ENCODE assay signal across 21 cellular contexts in the genomic region with DNA sequence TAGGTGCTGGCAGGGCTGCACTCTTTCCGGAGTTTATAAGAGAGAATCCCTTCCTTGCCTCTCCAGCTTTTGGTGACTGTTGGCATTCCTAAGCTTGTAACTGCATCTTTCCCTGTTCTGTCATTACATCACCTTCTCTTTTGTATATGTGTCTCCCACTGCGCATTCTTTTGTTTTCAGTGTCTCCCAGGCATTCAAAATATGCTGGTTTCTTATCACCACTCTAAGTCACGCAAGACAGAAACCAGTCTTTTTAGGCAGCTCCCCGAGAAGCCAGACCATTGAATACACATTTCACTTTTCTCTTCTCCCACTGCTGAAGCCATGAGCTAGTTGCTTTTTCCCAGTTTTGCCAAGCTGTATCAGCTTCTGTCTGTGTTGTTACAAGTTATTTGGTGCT.
A peak's percentile ranks its signal among the peaks of the same experiment; 100 is the strongest.
DNase-seq lines count a peak whose midpoint lies in the region; ATAC-seq and TF ChIP-seq lines count a peak whose summit lies in the region.
"Had no signal": no experiment of that assay in that cellular context is flagged by ENCODE, and none has a peak within 500 bp of the region (broad histone marks: within the 10 kb centered on the region; RNA-seq: fewer than 3 reads in every experiment).

No MANE protein-coding gene starts in this region.

- H3K4me3 ChIP-seq in mesendoderm (ENCODE audit: low read length): no peak overlapping the region
- no peak overlapping the region for H3K4me3 ChIP-seq in spleen
- no peak overlapping the region for H3K4me3 ChIP-seq in sigmoid colon
- H3K4me3 ChIP-seq: esophagus squamous epithelium, lung, right lobe of liver, upper lobe of left lung had no signal

- no peaks in the 10 kb centered on the region for H3K79me2 ChIP-seq in mesendoderm (ENCODE audit: control insufficient read depth, insufficient read depth, low read length)

- intact Hi-C loops in spleen (cut with DNase I; ENCODE audit: low total_unique reads) (no loop called here), sigmoid colon (cut with DNase I) (no loop called here)
- intact Hi-C loops in activated CD4-positive, alpha-beta T cell treated with anti-CD3 and anti-CD28 coated beads, Interleukin-2, amount 10 ng/mL, durations not matched to agents 24 days and 14 days (cut with micrococcal nuclease): no loop called here

- no peaks in the 10 kb centered on the region for H3K36me3 Mint-ChIP-seq in endothelial cell (ENCODE audit: low read depth, unreplicated experiment)
- H3K36me3 Mint-ChIP-seq in activated CD4-positive, alpha-beta T cell treated with anti-CD3 and anti-CD28 coated beads, Interleukin-2, amount 10 ng/mL, durations not matched to agents 24 days and 14 days (ENCODE audit: low read depth): no peaks in the 10 kb centered on the region

- H2BK5ac ChIP-seq in mesendoderm (ENCODE audit: low read length): peak overlapping the region; percentile 35

- no peak for TF ChIP-seq CTCF in endothelial cell (IDR thresholded peaks at IDR 0.05; ENCODE audit: unreplicated experiment)
- TF ChIP-seq CTCF in spleen (IDR thresholded peaks at IDR 0.05 in 8 of 11, conservative IDR thresholded peaks at IDR 0.05 in 3 of 11): no peak
- no peak for TF ChIP-seq CTCF in sigmoid colon (IDR thresholded peaks at IDR 0.05)

- H3K4ac ChIP-seq in mesendoderm (ENCODE audit: low read depth, low read length): no peak overlapping the region

- no peaks in the 10 kb centered on the region for H3K9me3 Mint-ChIP-seq in endothelial cell (ENCODE audit: unreplicated experiment)
- peaks cover 1% of the 10 kb centered on the region for H3K9me3 Mint-ChIP-seq in activated CD4-positive, alpha-beta T cell treated with anti-CD3 and anti-CD28 coated beads, Interleukin-2, amount 10 ng/mL, durations not matched to agents 24 days and 14 days

- whole genome bisulfite sequencing in mesendoderm (ENCODE audit: extremely low coverage, insufficient coverage, low lambda C conversion rate): no CpG with 5 or more reads among the region's 4 CpGs
- WGBS in spleen, 5 donors: 38 to 69% (median 48%) methylated on average over 4 of the region's 4 CpGs
- WGBS in sigmoid colon, 2 donors: 34 to 50% methylated on average over 4 of the region's 4 CpGs

- H3K4me1 ChIP-seq in mesendoderm (ENCODE audit: control insufficient read depth, low read depth, low read length) (no peaks in the 10 kb centered on the region), spleen (no peaks in the 10 kb centered on the region), sigmoid colon (no peaks in the 10 kb centered on the region)
- H3K4me1 ChIP-seq: esophagus squamous epithelium, right lobe of liver, upper lobe of left lung had no signal

- H3K4me3 Mint-ChIP-seq in endothelial cell (ENCODE audit: unreplicated experiment): no peak overlapping the region
- H3K4me3 Mint-ChIP-seq in activated CD4-positive, alpha-beta T cell treated with anti-CD3 and anti-CD28 coated beads, Interleukin-2, amount 10 ng/mL, durations not matched to agents 24 days and 14 days: no peak overlapping the region
- H3K4me3 Mint-ChIP-seq: activated CD8-positive, alpha-beta T cell treated with anti-CD3 and anti-CD28 coated beads, Interleukin-2, amount 10 ng/mL, durations not matched to agents 7 days and 5 days; dendritic cell treated with granulocyte-macrophage colony-stimulating factor and Interleukin-4, amounts not matched to agents 40 ng/mL and 50 ng/mL, for 4 days; nephron had no signal

- H3K27ac ChIP-seq in mesendoderm (ENCODE audit: low read depth, low read length) (peak overlapping the region; percentile 31), spleen (no peak overlapping the region), sigmoid colon (no peak overlapping the region)
- H3K27ac ChIP-seq: esophagus squamous epithelium, right lobe of liver, upper lobe of left lung had no signal

- H3K56ac ChIP-seq in mesendoderm (ENCODE audit: low read length): no peak overlapping the region

- H2AK5ac ChIP-seq in mesendoderm (ENCODE audit: low read length): no peak overlapping the region

- H3K4me2 ChIP-seq in mesendoderm (ENCODE audit: low read length): no peak overlapping the region

- peaks cover 4% of the 10 kb centered on the region for H3K4me1 Mint-ChIP-seq in endothelial cell (ENCODE audit: unreplicated experiment)
- H3K4me1 Mint-ChIP-seq in activated CD4-positive, alpha-beta T cell treated with anti-CD3 and anti-CD28 coated beads, Interleukin-2, amount 10 ng/mL, durations not matched to agents 24 days and 14 days: no peaks in the 10 kb centered on the region
- H3K4me1 Mint-ChIP-seq: nephron had no signal

- H3K79me1 ChIP-seq in mesendoderm (ENCODE audit: low read length): no peaks in the 10 kb centered on the region

- no peak overlapping the region for H2BK15ac ChIP-seq in mesendoderm (replicated peaks; ENCODE audit: low read depth)

- H3K27me3 Mint-ChIP-seq in endothelial cell (ENCODE audit: unreplicated experiment): no peaks in the 10 kb centered on the region
- no peaks in the 10 kb centered on the region for H3K27me3 Mint-ChIP-seq in activated CD4-positive, alpha-beta T cell treated with anti-CD3 and anti-CD28 coated beads, Interleukin-2, amount 10 ng/mL, durations not matched to agents 24 days and 14 days
- H3K27me3 Mint-ChIP-seq: dendritic cell treated with granulocyte-macrophage colony-stimulating factor and Interleukin-4, amounts not matched to agents 40 ng/mL and 50 ng/mL, for 4 days had no signal

- no peak for ATAC-seq in HG03469 (IDR thresholded peaks at IDR 0.05; ENCODE audit: unreplicated experiment)
- ATAC-seq: activated CD8-positive, alpha-beta T cell treated with anti-CD3 and anti-CD28 coated beads, Interleukin-2, amount 10 ng/mL, durations not matched to agents 7 days and 5 days; right lobe of liver; SK-N-SH treated with all-trans-retinoic acid at 6 μM for 48 hours had no signal

- H3K27ac Mint-ChIP-seq in endothelial cell (ENCODE audit: unreplicated experiment): peak overlapping the region; percentile 52
- H3K27ac Mint-ChIP-seq in activated CD4-positive, alpha-beta T cell treated with anti-CD3 and anti-CD28 coated beads, Interleukin-2, amount 10 ng/mL, durations not matched to agents 24 days and 14 days: no peak overlapping the region
- H3K27ac Mint-ChIP-seq: activated CD8-positive, alpha-beta T cell treated with anti-CD3 and anti-CD28 coated beads, Interleukin-2, amount 10 ng/mL, durations not matched to agents 7 days and 5 days; dendritic cell treated with granulocyte-macrophage colony-stimulating factor and Interleukin-4, amounts not matched to agents 40 ng/mL and 50 ng/mL, for 4 days; nephron had no signal

- no peak overlapping the region for H4K8ac ChIP-seq in mesendoderm (ENCODE audit: low read depth, low read length)

- H3K36me3 ChIP-seq in mesendoderm (ENCODE audit: control insufficient read depth, insufficient read depth, low read length) (no peaks in the 10 kb centered on the region), spleen (no peaks in the 10 kb centered on the region), sigmoid colon (no peaks in the 10 kb centered on the region)
- H3K36me3 ChIP-seq: esophagus squamous epithelium, right lobe of liver, upper lobe of left lung had no signal

- H3K27me3 ChIP-seq in mesendoderm (ENCODE audit: insufficient read depth, low read length, poor library complexity) (no peaks in the 10 kb centered on the region), spleen (replicated peaks in 1 of 7) (no peaks in the 10 kb centered on the region), sigmoid colon (no peaks in the 10 kb centered on the region)
- H3K27me3 ChIP-seq: esophagus squamous epithelium, right lobe of liver, upper lobe of left lung had no signal

- TF ChIP-seq EP300 in sigmoid colon (IDR thresholded peaks at IDR 0.05): no peak

- H3K9me3 ChIP-seq in spleen: peaks cover 0 to 23% (median 2%) of the 10 kb centered on the region in 8 donors
- H3K9me3 ChIP-seq in sigmoid colon: no peaks in the 10 kb centered on the region
- H3K9me3 ChIP-seq: right lobe of liver had no signal

- H2BK120ac ChIP-seq in mesendoderm (ENCODE audit: low read depth, low read length): no peak overlapping the region

- TF ChIP-seq POLR2A in spleen (IDR thresholded peaks at IDR 0.05) (no peak), sigmoid colon (IDR thresholded peaks at IDR 0.05) (no peak)

- no peak overlapping the region for H4K5ac ChIP-seq in mesendoderm (ENCODE audit: low read length)

- no peak overlapping the region for H3K23ac ChIP-seq in mesendoderm (ENCODE audit: low read length)

- no peak overlapping the region for H3K18ac ChIP-seq in mesendoderm (ENCODE audit: low read length)

- no peak overlapping the region for H3K9ac ChIP-seq in mesendoderm (ENCODE audit: low read length)

- DNase-seq in EH (ENCODE audit: low read depth): peak; percentile 44
- peak; percentile 82 for DNase-seq in NCI-H226
- DNase-seq in endothelial cell (ENCODE audit: low spot score): no peak
- DNase-seq in mesendoderm: peak; percentile 98
- DNase-seq in spleen: no peak
- DNase-seq in sigmoid colon: no peak
- no peak for DNase-seq in activated CD4-positive, alpha-beta T cell treated with anti-CD3 and anti-CD28 coated beads, Interleukin-2, amount 10 ng/mL, durations not matched to agents 24 days and 14 days
- DNase-seq: activated CD8-positive, alpha-beta T cell treated with anti-CD3 and anti-CD28 coated beads, Interleukin-2, amount 10 ng/mL, durations not matched to agents 7 days and 5 days; amniotic stem cell; esophagus squamous epithelium; HCEC 1CT; hippocampal formation; NCI-H1694 treated with DMSO at 0.1 percent for 48 hours; NCI-H510A treated with DMSO at 0.1 percent for 48 hours; right lobe of liver; upper lobe of left lung had no signal

Comparison
In these comparisons a context has a peak if more than half of its experiments do, and no peak if none do; other contexts are left out.
1. DNase-seq: peak in EH (single experiment), NCI-H226 (single experiment) and mesendoderm (single experiment); none in endothelial cell (single experiment), spleen (single experiment), sigmoid colon (single experiment) and activated CD4-positive, alpha-beta T cell treated with anti-CD3 and anti-CD28 coated beads, Interleukin-2, amount 10 ng/mL, durations not matched to agents 24 days and 14 days (single experiment).